7 cellular contexts compared by ENCODE assay signal in the genomic region with DNA sequence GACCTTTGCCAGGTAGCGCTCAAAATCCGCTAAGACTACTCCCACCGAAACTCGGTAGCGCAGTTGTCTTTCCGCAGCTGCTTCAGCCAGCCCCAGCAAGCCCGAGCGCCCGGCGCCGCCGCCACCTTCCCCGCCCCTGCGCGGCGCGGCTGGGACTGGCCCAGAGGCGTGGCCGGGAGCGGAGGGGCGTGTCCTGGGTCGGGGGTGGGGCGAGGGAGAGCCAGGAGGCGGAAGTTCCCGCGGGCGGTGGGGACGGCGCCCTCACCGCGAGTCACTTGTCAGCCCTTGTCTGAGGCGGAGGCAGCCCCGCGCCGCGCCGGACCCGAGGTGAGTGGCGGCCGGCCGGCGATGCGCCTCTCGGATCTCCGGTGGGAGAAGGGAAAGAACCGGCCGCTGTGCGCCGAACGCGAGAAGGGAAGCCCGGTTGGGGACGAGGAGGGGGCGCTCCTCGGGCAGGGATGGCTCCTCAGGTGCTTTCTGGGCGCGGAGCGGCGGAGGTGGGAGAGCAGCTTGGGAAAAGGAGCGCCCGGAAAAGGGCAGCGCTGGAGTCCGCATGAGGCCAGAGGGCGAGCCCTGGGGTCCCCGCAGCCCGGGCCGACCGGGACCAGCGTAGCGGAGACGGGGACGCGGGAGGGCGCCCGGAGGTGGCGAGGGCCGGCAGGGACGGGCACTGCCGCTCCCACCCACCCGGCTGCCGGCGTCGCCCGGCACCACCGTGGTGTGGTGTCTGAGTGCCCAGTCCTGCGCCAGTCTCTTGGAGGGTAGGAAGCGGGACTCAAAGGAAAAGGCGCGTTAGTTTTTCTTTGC. TPM values are rescaled to one million over a fixed set of nuclear protein-coding genes. Genes with fewer than 3 reads are reported as not detected.
DNase-seq lines count a peak whose midpoint lies in the region; ATAC-seq, FAIRE-seq and TF ChIP-seq lines count a peak whose summit lies in the region.

Gene PDLIM5 (plus strand): TSS at position 274 of the 807 bp plus-strand sequence. CDS start 3,347 bp downstream, outside the sequence.

- H3K9me3 Mint-ChIP-seq in astrocyte (ENCODE audit: unreplicated experiment): no peaks in the 10 kb centered on the region

- H3K27me3 ChIP-seq in astrocyte (ENCODE audit: insufficient read depth, low read length): no peaks in the 10 kb centered on the region

- ATAC-seq in GM18502 (IDR thresholded peaks at IDR 0.05; ENCODE audit: poor library complexity, unreplicated experiment) (peak; percentile 91), HG02870 (IDR thresholded peaks at IDR 0.05; ENCODE audit: unreplicated experiment) (peak; percentile 88)

- H3K27ac Mint-ChIP-seq in astrocyte (ENCODE audit: unreplicated experiment): peak within 1 kb of the TSS; percentile 84

- H3K9me3 ChIP-seq in astrocyte (ENCODE audit: insufficient read depth, low read depth, low read length): no peaks in the 10 kb centered on the region

- H3K27me3 Mint-ChIP-seq in astrocyte (ENCODE audit: low read depth, unreplicated experiment): no peaks in the 10 kb centered on the region

- H3K36me3 Mint-ChIP-seq in astrocyte (ENCODE audit: low read depth, unreplicated experiment): peaks cover 4% of the 10 kb centered on the region

- H3K36me3 ChIP-seq in astrocyte (ENCODE audit: insufficient read depth, low read length): peaks cover 17% of the 10 kb centered on the region

- peak within 1 kb of the TSS; percentile 91 for H3K4me3 Mint-ChIP-seq in astrocyte (ENCODE audit: unreplicated experiment)

- peak; percentile 23 for DNase-seq in NCI-H1694 (lab: John Stamatoyannopoulos, UW)
- peak; percentile 80 for DNase-seq in T-helper 22 cell (ENCODE audit: low read depth)
- peak; percentile 73 for DNase-seq in astrocyte (ENCODE audit: low read depth)
- DNase-seq in hepatic stellate cell (ENCODE audit: low spot score): peak; percentile 83
- peak; percentile 94 for DNase-seq in retina

- peak within 1 kb of the TSS; percentile 97 for H3K9ac ChIP-seq in astrocyte (ENCODE audit: low read length)

- H3K4me3 ChIP-seq in astrocyte (ENCODE audit: insufficient read depth, low read depth, low read length): peak within 1 kb of the TSS; percentile 99

- H3K79me2 ChIP-seq in astrocyte (ENCODE audit: insufficient read depth, low read length): peaks cover 55% of the 10 kb centered on the region

- H3K4me2 ChIP-seq in astrocyte (ENCODE audit: low read length): peak within 1 kb of the TSS; percentile 96

- no peak for FAIRE-seq in astrocyte (lab: Jason Lieb, UNC)

- peaks cover 18% of the 10 kb centered on the region for H3K4me1 Mint-ChIP-seq in astrocyte (ENCODE audit: low read depth, unreplicated experiment)

- peaks cover 37% of the 10 kb centered on the region for H4K20me1 ChIP-seq in astrocyte (ENCODE audit: insufficient read depth, low read length)

- peaks cover 10% of the 10 kb centered on the region for H3K4me1 ChIP-seq in astrocyte (ENCODE audit: insufficient read depth, low read length)

- H2AFZ ChIP-seq in astrocyte (ENCODE audit: low read depth, low read length): peak within 1 kb of the TSS; percentile 80

- H3K27ac ChIP-seq in astrocyte (ENCODE audit: low read depth, low read length): peak within 1 kb of the TSS; percentile 79

- no peak for TF ChIP-seq CTCF in astrocyte (IDR thresholded peaks at IDR 0.05; ENCODE audit: insufficient read depth, low read depth, low read length)

RNA-seq across cellular contexts. Expression of gene PDLIM5, which starts in this region (rescaled TPM):
- 174 and 181 TPM in 2 replicates for total RNA-seq in astrocyte

Comparison
In these comparisons a context has a peak if more than half of its experiments do, and no peak if none do; other contexts are left out.
1. Peak in every context shown above with its lines: DNase-seq, ATAC-seq, H3K4me3 ChIP-seq and H3K27ac ChIP-seq.
2. DNase-seq: peak in every context shown above with its lines; median percentile 94 in retina; 83 in hepatic stellate cell; 80 in T-helper 22 cell; 73 in astrocyte; 23 in NCI-H1694.